In the genomic region with DNA sequence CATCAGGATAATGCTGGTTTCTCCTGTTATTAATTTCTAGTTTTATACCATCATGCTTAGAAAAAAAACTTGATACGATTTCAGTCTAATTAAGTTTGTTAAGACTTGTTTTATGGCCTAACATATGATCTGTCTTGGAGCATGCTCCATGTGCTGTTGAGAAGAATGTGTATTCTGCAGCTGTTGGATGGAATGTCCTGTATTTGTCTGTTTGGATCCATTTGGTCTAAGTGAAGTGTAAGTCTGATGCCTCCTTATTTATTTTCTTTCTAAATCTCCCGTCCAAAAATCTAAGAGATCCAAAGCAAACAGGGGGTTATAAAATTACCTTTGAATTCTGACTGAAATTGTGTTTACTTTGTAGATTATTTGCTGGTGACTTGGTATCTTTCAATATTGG, we compare ENCODE assay signal across 15 cellular contexts. TPM values are rescaled to one million over a fixed set of nuclear protein-coding genes. Genes with fewer than 3 reads are reported as not detected.
"Had no signal": no experiment of that assay in that cellular context is flagged by ENCODE, and none has a peak within 500 bp of the region (broad histone marks: within the 10 kb centered on the region; RNA-seq: fewer than 3 reads in every experiment).

No MANE protein-coding gene starts in this region.

- DNase-seq: activated CD4-positive, alpha-beta memory T cell treated with anti-CD3 and anti-CD28 coated beads for 36 hours; activated CD4-positive, CD25-positive, alpha-beta regulatory T cell treated with anti-CD3 and anti-CD28 coated beads, Interleukin-2, amount 50 U/mL, for 72 hours; activated CD8-positive, alpha-beta memory T cell treated with anti-CD3 and anti-CD28 coated beads, Interleukin-2, amount 50 U/mL, for 48 hours; anterior cingulate cortex; cerebellar nuclear complex; endodermal cell; foreskin keratinocyte; stomach had no signal

- H3K27ac Mint-ChIP-seq: activated CD4-positive, alpha-beta memory T cell treated with anti-CD3 and anti-CD28 coated beads for 36 hours; activated naive CD4-positive, alpha-beta T cell treated with anti-CD3 and anti-CD28 coated beads, Interleukin-2, amount 50 U/mL, for 72 hours; endodermal cell had no signal

- H3K9me3 Mint-ChIP-seq: activated CD4-positive, alpha-beta memory T cell treated with anti-CD3 and anti-CD28 coated beads for 36 hours; activated naive CD4-positive, alpha-beta T cell treated with anti-CD3 and anti-CD28 coated beads, Interleukin-2, amount 50 U/mL, for 72 hours; endodermal cell; neural crest cell had no signal

- H3K27ac ChIP-seq: esophagus muscularis mucosa, foreskin keratinocyte, stomach, thoracic aorta had no signal

- H3K27me3 Mint-ChIP-seq: activated CD4-positive, alpha-beta memory T cell treated with anti-CD3 and anti-CD28 coated beads for 36 hours had no signal

- H3K27me3 ChIP-seq: esophagus muscularis mucosa, foreskin keratinocyte, stomach had no signal

- H3K36me3 ChIP-seq: esophagus muscularis mucosa, thoracic aorta had no signal

- H3K4me3 ChIP-seq: esophagus muscularis mucosa, stomach, thoracic aorta had no signal

- H3K9me3 ChIP-seq: esophagus muscularis mucosa, stomach, thoracic aorta had no signal

- H3K4me3 Mint-ChIP-seq: activated CD4-positive, alpha-beta memory T cell treated with anti-CD3 and anti-CD28 coated beads for 36 hours; endodermal cell; neural crest cell had no signal

RNA-seq across cellular contexts. Expression of a gene that starts 30.0 kb away (rescaled TPM):
- total RNA-seq: activated CD4-positive, alpha-beta memory T cell treated with anti-CD3 and anti-CD28 coated beads for 36 hours; activated naive CD4-positive, alpha-beta T cell treated with anti-CD3 and anti-CD28 coated beads, Interleukin-2, amount 50 U/mL, for 72 hours; esophagus muscularis mucosa; foreskin keratinocyte; left lobe of liver; neural crest cell; osteocyte; T-helper 2 cell treated with Interferon-gamma antibody and Interleukin-4, amounts not matched to agents 100 ng/mL and 5 ng/mL, for 36 hours; thoracic aorta had no signal
- polyA plus RNA-seq: foreskin keratinocyte had no signal
